In genomic region chrX:75210602-75211001, GRCh38 we compare ENCODE assay signal across 38 cellular contexts.
"Had no signal": no experiment of that assay in that cellular context is flagged by ENCODE, and none has a peak within 500 bp of the region (broad histone marks: within the 10 kb centered on the region; RNA-seq: fewer than 3 reads in every experiment).

No MANE protein-coding gene starts in this region.

- DNase-seq: activated effector memory CD4-positive, alpha-beta T cell treated with anti-CD3 and anti-CD28 coated beads, Interleukin-2, amount 50 U/mL, for 16 hours; activated effector memory CD4-positive, alpha-beta T cell treated with Interleukin-2 at 50 U/mL for 16 hours; activated gamma-delta T cell; activated gamma-delta T cell treated with Interleukin-2 at 50 U/mL for 16 hours; activated naive CD4-positive, alpha-beta T cell; activated naive CD4-positive, alpha-beta T cell treated with anti-CD3 and anti-CD28 coated beads for 36 hours; activated naive CD4-positive, alpha-beta T cell treated with anti-CD3 and anti-CD28 coated beads, Interleukin-2, amount 10 ng/mL, durations not matched to agents 7 days and 5 days; activated naive CD4-positive, alpha-beta T cell treated with anti-CD3 and anti-CD28 coated beads, Interleukin-2, amount 50 U/mL, for 16 hours; activated naive CD4-positive, alpha-beta T cell treated with Interleukin-2 at 50 U/mL for 16 hours; activated naive CD8-positive, alpha-beta T cell treated with anti-CD3 and anti-CD28 coated beads for 36 hours; activated naive CD8-positive, alpha-beta T cell treated with anti-CD3 and anti-CD28 coated beads, Interleukin-2, amount 10 ng/mL, durations not matched to agents 7 days and 5 days; activated naive CD8-positive, alpha-beta T cell treated with anti-CD3 and anti-CD28 coated beads, Interleukin-2, amount 50 U/mL, for 24 hours; activated T-cell treated with anti-CD3 and anti-CD28 coated beads, Interleukin-2, amount 50 U/mL, for 24 hours; activated T-cell treated with anti-CD3 and anti-CD28 coated beads, Interleukin-2, amount 50 U/mL, for 4 hours; activated T-cell treated with anti-CD3 and anti-CD28 coated beads, Interleukin-2, amount 50 U/mL, for 48 hours; activated T-cell treated with anti-CD3 and anti-CD28 coated beads, Interleukin-2, amount 50 U/mL, for 72 hours; adrenal gland; amniotic stem cell; anterior cingulate cortex; aorta; body of pancreas; brain microvascular endothelial cell; caudate nucleus; central memory CD4-positive, alpha-beta T cell; cerebellar nuclear complex had no signal

- H3K27me3 Mint-ChIP-seq: activated naive CD8-positive, alpha-beta T cell treated with anti-CD3 and anti-CD28 coated beads for 36 hours; activated naive CD8-positive, alpha-beta T cell treated with anti-CD3 and anti-CD28 coated beads, Interleukin-2, amount 50 U/mL, for 24 hours; activated T-helper 17 cell treated with anti-CD3 and anti-CD28 coated beads, Interleukin-2, amount 50 U/mL, for 72 hours; brain had no signal

- H3K36me3 Mint-ChIP-seq: activated naive CD4-positive, alpha-beta T cell treated with anti-CD3 and anti-CD28 coated beads, Interleukin-2, amount 10 ng/mL, durations not matched to agents 7 days and 5 days; activated naive CD4-positive, alpha-beta T cell treated with anti-CD3 and anti-CD28 coated beads, Interleukin-2, amount 50 U/mL, for 24 hours; activated naive CD4-positive, alpha-beta T cell treated with anti-CD3 and anti-CD28 coated beads, Interleukin-2, amount 50 U/mL, for 72 hours; activated naive CD8-positive, alpha-beta T cell; activated naive CD8-positive, alpha-beta T cell treated with anti-CD3 and anti-CD28 coated beads for 36 hours; activated naive CD8-positive, alpha-beta T cell treated with anti-CD3 and anti-CD28 coated beads, Interleukin-2, amount 10 ng/mL, durations not matched to agents 7 days and 5 days; brain had no signal

- H3K36me3 ChIP-seq: adrenal gland, ascending aorta, brain microvascular endothelial cell, breast epithelium, cardiac muscle cell had no signal

- H3K9me3 ChIP-seq: adrenal gland, ascending aorta, body of pancreas, breast epithelium had no signal

- FAIRE-seq: bronchial epithelial cell, colon had no signal

- H3K9me3 Mint-ChIP-seq: activated naive CD4-positive, alpha-beta T cell treated with anti-CD3 and anti-CD28 coated beads for 36 hours; activated naive CD4-positive, alpha-beta T cell treated with anti-CD3 and anti-CD28 coated beads, Interleukin-2, amount 10 ng/mL, durations not matched to agents 7 days and 5 days; activated naive CD4-positive, alpha-beta T cell treated with anti-CD3 and anti-CD28 coated beads, Interleukin-2, amount 50 U/mL, for 24 hours; activated naive CD8-positive, alpha-beta T cell treated with anti-CD3 and anti-CD28 coated beads for 36 hours; activated naive CD8-positive, alpha-beta T cell treated with anti-CD3 and anti-CD28 coated beads, Interleukin-2, amount 50 U/mL, for 24 hours; activated T-cell treated with anti-CD3 and anti-CD28 coated beads, Interleukin-2, amount 50 U/mL, for 24 hours; activated T-cell treated with anti-CD3 and anti-CD28 coated beads, Interleukin-2, amount 50 U/mL, for 4 hours; activated T-helper 1 cell treated with anti-CD3 and anti-CD28 coated beads, Interleukin-12 subunit alpha, Interleukin-12 subunit beta, Interleukin-2, Interleukin-4 antibody, amounts not matched to agents 30 ng/mL and 10 ng/mL and 1 ng/mL, durations not matched to agents 14 hours and 24 hours and 36 hours; activated T-helper 17 cell treated with anti-CD3 and anti-CD28 coated beads, Interleukin-2, amount 50 U/mL, for 72 hours; central memory CD8-positive, alpha-beta T cell had no signal

- H3K4me1 Mint-ChIP-seq: activated naive CD4-positive, alpha-beta T cell treated with anti-CD3 and anti-CD28 coated beads, Interleukin-2, amount 10 ng/mL, durations not matched to agents 7 days and 5 days; activated naive CD4-positive, alpha-beta T cell treated with anti-CD3 and anti-CD28 coated beads, Interleukin-2, amount 50 U/mL, for 24 hours; activated naive CD8-positive, alpha-beta T cell treated with anti-CD3 and anti-CD28 coated beads for 36 hours; activated naive CD8-positive, alpha-beta T cell treated with anti-CD3 and anti-CD28 coated beads, Interleukin-2, amount 10 ng/mL, durations not matched to agents 7 days and 5 days; activated naive CD8-positive, alpha-beta T cell treated with anti-CD3 and anti-CD28 coated beads, Interleukin-2, amount 50 U/mL, for 24 hours; activated T-helper 17 cell treated with anti-CD3 and anti-CD28 coated beads, Interleukin-2, amount 50 U/mL, for 72 hours; brain; central memory CD8-positive, alpha-beta T cell had no signal

- H3K27ac ChIP-seq: adrenal gland, ascending aorta, body of pancreas, brain microvascular endothelial cell, breast epithelium, cardiac muscle cell had no signal

- H3K27me3 ChIP-seq: ascending aorta, body of pancreas, brain microvascular endothelial cell, cardiac muscle cell had no signal

- H3K4me3 Mint-ChIP-seq: activated naive CD4-positive, alpha-beta T cell treated with anti-CD3 and anti-CD28 coated beads for 36 hours; activated naive CD4-positive, alpha-beta T cell treated with anti-CD3 and anti-CD28 coated beads, Interleukin-2, amount 10 ng/mL, durations not matched to agents 7 days and 5 days; activated naive CD4-positive, alpha-beta T cell treated with anti-CD3 and anti-CD28 coated beads, Interleukin-2, amount 50 U/mL, for 24 hours; activated naive CD8-positive, alpha-beta T cell; activated naive CD8-positive, alpha-beta T cell treated with anti-CD3 and anti-CD28 coated beads for 36 hours; activated naive CD8-positive, alpha-beta T cell treated with anti-CD3 and anti-CD28 coated beads, Interleukin-2, amount 10 ng/mL, durations not matched to agents 7 days and 5 days; activated naive CD8-positive, alpha-beta T cell treated with anti-CD3 and anti-CD28 coated beads, Interleukin-2, amount 50 U/mL, for 24 hours; activated T-cell treated with anti-CD3 and anti-CD28 coated beads, Interleukin-2, amount 50 U/mL, for 24 hours; activated T-cell treated with anti-CD3 and anti-CD28 coated beads, Interleukin-2, amount 50 U/mL, for 4 hours; activated T-cell treated with anti-CD3 and anti-CD28 coated beads, Interleukin-2, amount 50 U/mL, for 72 hours; activated T-helper 1 cell treated with anti-CD3 and anti-CD28 coated beads, Interleukin-12 subunit alpha, Interleukin-12 subunit beta, Interleukin-2, Interleukin-4 antibody, amounts not matched to agents 30 ng/mL and 10 ng/mL and 1 ng/mL, durations not matched to agents 14 hours and 24 hours and 36 hours; activated T-helper 17 cell treated with anti-CD3 and anti-CD28 coated beads, Interleukin-2, amount 50 U/mL, for 72 hours; brain; central memory CD8-positive, alpha-beta T cell had no signal

- ATAC-seq: activated naive CD4-positive, alpha-beta T cell treated with anti-CD3 and anti-CD28 coated beads, Interleukin-2, amount 50 U/mL, for 72 hours; activated naive CD8-positive, alpha-beta T cell treated with anti-CD3 and anti-CD28 coated beads, Interleukin-2, amount 50 U/mL, for 24 hours; activated T-cell treated with anti-CD3 and anti-CD28 coated beads, Interleukin-2, amount 50 U/mL, for 4 hours; activated T-cell treated with anti-CD3 and anti-CD28 coated beads, Interleukin-2, amount 50 U/mL, for 72 hours; activated T-helper 17 cell treated with anti-CD3 and anti-CD28 coated beads, Interleukin-2, amount 50 U/mL, for 72 hours; body of pancreas had no signal

- H3K4me1 ChIP-seq: adrenal gland, ascending aorta, body of pancreas, breast epithelium had no signal

- H3K27ac Mint-ChIP-seq: activated naive CD4-positive, alpha-beta T cell treated with anti-CD3 and anti-CD28 coated beads for 36 hours; activated naive CD4-positive, alpha-beta T cell treated with anti-CD3 and anti-CD28 coated beads, Interleukin-2, amount 10 ng/mL, durations not matched to agents 7 days and 5 days; activated naive CD4-positive, alpha-beta T cell treated with anti-CD3 and anti-CD28 coated beads, Interleukin-2, amount 50 U/mL, for 24 hours; activated naive CD8-positive, alpha-beta T cell; activated naive CD8-positive, alpha-beta T cell treated with anti-CD3 and anti-CD28 coated beads for 36 hours; activated naive CD8-positive, alpha-beta T cell treated with anti-CD3 and anti-CD28 coated beads, Interleukin-2, amount 10 ng/mL, durations not matched to agents 7 days and 5 days; activated naive CD8-positive, alpha-beta T cell treated with anti-CD3 and anti-CD28 coated beads, Interleukin-2, amount 50 U/mL, for 24 hours; activated T-cell treated with anti-CD3 and anti-CD28 coated beads, Interleukin-2, amount 50 U/mL, for 24 hours; activated T-cell treated with anti-CD3 and anti-CD28 coated beads, Interleukin-2, amount 50 U/mL, for 72 hours; activated T-helper 1 cell treated with anti-CD3 and anti-CD28 coated beads, Interleukin-12 subunit alpha, Interleukin-12 subunit beta, Interleukin-2, Interleukin-4 antibody, amounts not matched to agents 30 ng/mL and 10 ng/mL and 1 ng/mL, durations not matched to agents 14 hours and 24 hours and 36 hours; activated T-helper 17 cell treated with anti-CD3 and anti-CD28 coated beads, Interleukin-2, amount 50 U/mL, for 72 hours; activated T-helper 2 cell treated with anti-CD3 and anti-CD28 coated beads, Interferon-gamma antibody, Interleukin-2, Interleukin-4, amounts not matched to agents 10 μg/mL and 5 μg/mL and 100 μg/mL, durations not matched to agents 14 hours and 24 hours and 36 hours; brain had no signal

- H3K4me3 ChIP-seq: adrenal gland, ascending aorta, body of pancreas, breast epithelium, cardiac muscle cell had no signal
